20 cellular contexts compared by ENCODE assay signal in the genomic region with DNA sequence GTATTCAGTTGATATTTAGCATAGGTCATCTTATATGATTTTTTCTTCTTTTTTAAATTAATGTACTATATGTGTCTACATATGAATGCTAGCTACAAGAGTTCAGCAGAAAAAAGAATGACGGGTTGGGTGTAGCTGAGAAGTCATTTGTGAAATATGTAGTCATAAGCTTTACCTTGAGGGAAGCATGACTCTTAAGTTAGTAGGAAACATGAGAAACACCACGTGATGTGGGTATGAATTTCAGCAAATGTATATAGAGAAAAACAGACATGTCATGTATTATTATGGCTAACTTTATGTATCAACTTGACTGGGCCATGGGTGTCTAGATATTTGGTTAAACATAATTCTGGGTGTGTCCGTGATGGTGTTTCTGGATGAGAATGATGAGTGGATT.
DNase-seq lines count a peak whose midpoint lies in the region; ATAC-seq and TF ChIP-seq lines count a peak whose summit lies in the region.
"Had no signal": no experiment of that assay in that cellular context is flagged by ENCODE, and none has a peak within 500 bp of the region (broad histone marks: within the 10 kb centered on the region; RNA-seq: fewer than 3 reads in every experiment).

No MANE protein-coding gene starts in this region.

- no peak overlapping the region for H3K18ac ChIP-seq in IMR-90 (ENCODE audit: low read depth, low read length)

- dilution Hi-C loops in IMR-90 (cut with HindIII; ENCODE audit: low sequenced_read_pairs, unreplicated experiment) (no loop called here), mammary epithelial cell (cut with HindIII; ENCODE audit: low sequenced_read_pairs) (loop anchor here (5.0 kb wide), 1 partner anchor 80 kb away; no protein-coding TSS in a partner anchor)

- POLR2A ChIA-PET in IMR-90 (lab: Charles Lee; ENCODE audit: unreplicated experiment) = no interaction called here

- H4K8ac ChIP-seq in IMR-90 (ENCODE audit: low read depth in 2 of 2, low read length in 2 of 2) = no peak overlapping the region

- no peak for TF ChIP-seq RAD21 in IMR-90 (IDR thresholded peaks at IDR 0.05; ENCODE audit: low read length)

- H3K79me1 ChIP-seq in IMR-90 (ENCODE audit: low read depth in 1 of 2, low read length in 2 of 2) = no peaks in the 10 kb centered on the region

- WGBS in IMR-90 (ENCODE audit: extremely low coverage in 2 of 2, insufficient read length in 1 of 2), 2 experiments = 100% methylated on average over 2 of the region's 3 CpGs; no CpG with 5 or more reads in 1 of the 2 experiments
- 53% methylated on average over 3 of the region's 3 CpGs for WGBS in mammary epithelial cell (ENCODE audit: low coverage, missing lambda C conversion rate)

- H3K27me3 ChIP-seq in IMR-90 (ENCODE audit: control insufficient read depth, insufficient read depth, low read length) (no peaks in the 10 kb centered on the region), mammary epithelial cell (ENCODE audit: insufficient read depth, low read length) (no peaks in the 10 kb centered on the region), foreskin keratinocyte (no peaks in the 10 kb centered on the region)
- H3K27me3 ChIP-seq: MG63 had no signal

- no peak overlapping the region for H2BK5ac ChIP-seq in IMR-90 (ENCODE audit: low read depth, low read length, poor library complexity, severe bottlenecking)

- in situ Hi-C loops in IMR-90 (cut with MboI; ENCODE audit: low sequenced_read_pairs) (loop anchor here (10.0 kb wide), 1 partner anchor 122 kb away; the partner anchor contains the start of gene RAP2B), mammary epithelial cell (cut with MboI; ENCODE audit: low sequenced_read_pairs in 2 of 2) (loop anchor here (10.0 to 25.0 kb wide), 4 partner anchors 122 to 475 kb away; partner anchors contain the start of gene RAP2B (in 1 of the 2))

- H2BK120ac ChIP-seq in IMR-90 (ENCODE audit: low read depth, low read length) = peak overlapping the region; percentile 45; the same call in 1 of the 2 replicates

- no peak for TF ChIP-seq POLR2A in IMR-90 (IDR thresholded peaks at IDR 0.05; ENCODE audit: low read depth, low read length)

- no peak overlapping the region; the same call in 1 of the 2 replicates for H2AK5ac ChIP-seq in IMR-90 (ENCODE audit: low read depth, low read length)

- H3K4me3 ChIP-seq in IMR-90 (ENCODE audit: insufficient read depth, low read depth, low read length) = no peak overlapping the region
- H3K4me3 ChIP-seq in mammary epithelial cell (replicated peaks in 1 of 3; ENCODE audit: insufficient read depth in 1 of 3, low read depth in 2 of 3, low read length in 3 of 3) = no peak overlapping the region
- H3K4me3 ChIP-seq: MG63, PC-9 had no signal

- no peak overlapping the region for H3K23ac ChIP-seq in IMR-90 (ENCODE audit: low read depth, low read length)

- ATAC-seq in activated naive CD4-positive, alpha-beta T cell treated with anti-CD3 and anti-CD28 coated beads, Interleukin-2, amount 50 U/mL, for 72 hours = peak; percentile 37 to 72
- ATAC-seq in IMR-90 (ENCODE audit: low read depth) = no peak
- peak; percentile 70 for ATAC-seq in foreskin keratinocyte
- ATAC-seq in GM18909 (IDR thresholded peaks at IDR 0.05; ENCODE audit: poor library complexity, unreplicated experiment) = no peak
- ATAC-seq: Right ventricle myocardium inferior had no signal

- no peak overlapping the region for H3K56ac ChIP-seq in IMR-90 (ENCODE audit: extremely low read depth, insufficient read depth, low read length)

- H2BK15ac ChIP-seq in IMR-90 (ENCODE audit: low read depth, low read length) = peak overlapping the region; percentile 55; the same call in 1 of the 3 replicates

- no peak for DNase-seq in activated naive CD4-positive, alpha-beta T cell treated with anti-CD3 and anti-CD28 coated beads, Interleukin-2, amount 50 U/mL, for 72 hours (ENCODE audit: low spot score in 2 of 2)
- no peak for DNase-seq in activated naive CD4-positive, alpha-beta T cell (lab: John Stamatoyannopoulos, UW)
- DNase-seq in IMR-90 (no peak), mammary epithelial cell (peak; percentile 73), foreskin keratinocyte (peak; percentile 79 to 93), NCI-H748 (lab: John Stamatoyannopoulos, UW; ENCODE audit: unreplicated experiment) (no peak), NAMALWA (ENCODE audit: low spot score) (no peak)
- DNase-seq: DND-41, GF-D8, HFFc6, KG1, MG63, NCI-H1105 treated with DMSO at 0.1 percent for 48 hours, NCI-H187, NCI-H446, NCI-H748 treated with DMSO at 0.1 percent for 48 hours, PC-9 had no signal

- peak overlapping the region; percentile 23; the same call in 1 of the 2 replicates for H2BK20ac ChIP-seq in IMR-90 (ENCODE audit: low read depth, low read length)

- H3K27ac ChIP-seq in IMR-90 (ENCODE audit: insufficient read depth, low read length) (no peak overlapping the region), mammary epithelial cell (ENCODE audit: insufficient read depth, low read depth, low read length) (peak overlapping the region; percentile 97), foreskin keratinocyte (peak overlapping the region; percentile 96)
- H3K27ac ChIP-seq: PC-9 had no signal

- H3K4me2 ChIP-seq in IMR-90 (ENCODE audit: low read depth, low read length) (no peak overlapping the region), mammary epithelial cell (ENCODE audit: insufficient read depth, low read depth, low read length) (no peak overlapping the region)
- H3K4me2 ChIP-seq: PC-9 had no signal

- intact Hi-C loops in IMR-90 (cut with micrococcal nuclease) (no loop called here), mammary epithelial cell (cut with micrococcal nuclease) (no loop called here)

- no peak overlapping the region for H2AK9ac ChIP-seq in IMR-90 (replicated peaks; ENCODE audit: low read depth, low read length, poor library complexity)

- CTCF ChIA-PET in IMR-90 (lab: Yijun Ruan, JAX) (interaction anchor here (0.9 kb wide), 1 partner anchor 10 kb away, joined by 3 read pairs; no protein-coding TSS in a partner anchor), mammary epithelial cell (lab: Charles Lee; ENCODE audit: low non-redundant PET) (interaction anchor here (0.6 kb wide), 2 partner anchors 23 to 30 kb away, joined by 3 to 4 read pairs; no protein-coding TSS in a partner anchor)

- peaks cover 7% of the 10 kb centered on the region; the same call in 1 of the 2 replicates for H3K9me1 ChIP-seq in IMR-90 (ENCODE audit: insufficient read depth, low read length)

- H4K20me1 ChIP-seq in IMR-90 (ENCODE audit: insufficient read depth, low read length) (no peaks in the 10 kb centered on the region), mammary epithelial cell (ENCODE audit: insufficient read depth, low read length) (no peaks in the 10 kb centered on the region)

- H3K36me3 Mint-ChIP-seq in activated naive CD4-positive, alpha-beta T cell treated with anti-CD3 and anti-CD28 coated beads, Interleukin-2, amount 50 U/mL, for 72 hours = peaks cover 0 to 2% of the 10 kb centered on the region in 2 donors
- H3K36me3 Mint-ChIP-seq: CD4-positive, CD25-positive, alpha-beta regulatory T cell had no signal

- no peak for TF ChIP-seq CTCF in IMR-90 (conservative IDR thresholded peaks at IDR 0.05; ENCODE audit: low read depth, low read length)
- TF ChIP-seq CTCF in mammary epithelial cell (conservative IDR thresholded peaks at IDR 0.05 in 1 of 2, IDR thresholded peaks at IDR 0.05 in 1 of 2; ENCODE audit: extremely low read depth in 1 of 2, insufficient read depth in 1 of 2, low read depth in 1 of 2, low read length in 2 of 2) = no peak
- TF ChIP-seq CTCF in foreskin keratinocyte (conservative IDR thresholded peaks at IDR 0.05) = no peak

- H3K79me2 ChIP-seq in mammary epithelial cell (ENCODE audit: insufficient read depth, low read length) = no peaks in the 10 kb centered on the region

- no peak overlapping the region for H3K27ac Mint-ChIP-seq in activated naive CD4-positive, alpha-beta T cell treated with anti-CD3 and anti-CD28 coated beads, Interleukin-2, amount 50 U/mL, for 72 hours
- H3K27ac Mint-ChIP-seq: HFFc6 had no signal

- no peaks in the 10 kb centered on the region for H3K9me3 Mint-ChIP-seq in activated naive CD4-positive, alpha-beta T cell treated with anti-CD3 and anti-CD28 coated beads, Interleukin-2, amount 50 U/mL, for 72 hours
- H3K9me3 Mint-ChIP-seq: CD4-positive, CD25-positive, alpha-beta regulatory T cell; HFFc6 had no signal

- no peak overlapping the region for H4K5ac ChIP-seq in IMR-90 (ENCODE audit: low read depth, low read length)

- H2AFZ ChIP-seq in IMR-90 (replicated peaks; ENCODE audit: low read length, poor library complexity) (no peak overlapping the region), mammary epithelial cell (ENCODE audit: low read depth, low read length) (peak overlapping the region; percentile 48)
- H2AFZ ChIP-seq: PC-9 had no signal

- H4K91ac ChIP-seq in IMR-90 (ENCODE audit: insufficient read depth, low read depth, low read length) = no peak overlapping the region

- H3K9ac ChIP-seq in IMR-90 (ENCODE audit: low read depth, low read length) (no peak overlapping the region), mammary epithelial cell (ENCODE audit: insufficient read depth, low read length) (no peak overlapping the region)

- H3K9me3 ChIP-seq in IMR-90 (ENCODE audit: control insufficient read depth, insufficient read depth, low read length) (no peaks in the 10 kb centered on the region), mammary epithelial cell (replicated peaks; ENCODE audit: insufficient read depth, low read length) (no peaks in the 10 kb centered on the region)
- H3K9me3 ChIP-seq: MG63 had no signal

- 0 out of 2 replicates have a peak overlapping the region, but pooled peaks have one; percentile 21 for H3K4ac ChIP-seq in IMR-90 (ENCODE audit: low read depth, low read length)

- no peaks in the 10 kb centered on the region for H3K36me3 ChIP-seq in IMR-90 (ENCODE audit: control insufficient read depth, insufficient read depth, low read length)
- no peaks in the 10 kb centered on the region for H3K36me3 ChIP-seq in mammary epithelial cell (ENCODE audit: insufficient read depth, low read length)
- H3K36me3 ChIP-seq: MG63 had no signal

- H3K4me1 ChIP-seq in IMR-90 (ENCODE audit: control insufficient read depth, insufficient read depth, low read length) (peaks cover 4% of the 10 kb centered on the region), mammary epithelial cell (ENCODE audit: insufficient read depth, low read length) (peaks cover 48% of the 10 kb centered on the region), foreskin keratinocyte (peaks cover 40% of the 10 kb centered on the region)

- BruUV-seq in IMR-90 (replicated peaks; lab: Mats Ljungman, UMichigan) = no TSS peak
- no TSS peak for BruUV-seq in mammary epithelial cell (replicated peaks; lab: Mats Ljungman, UMichigan)

- no peak overlapping the region; the same call in 1 of the 2 replicates for H3K14ac ChIP-seq in IMR-90 (replicated peaks; ENCODE audit: low read depth, low read length)

TF ChIP-seq in IMR-90, 13 proteins besides CTCF, POLR2A, EP300 and RAD21 (continues in another document):
- TF ChIP-seq MAFK (IDR thresholded peaks at IDR 0.05; ENCODE audit: low read depth, low read length) (no peak), BHLHE40 (IDR thresholded peaks at IDR 0.05; ENCODE audit: low read depth, low read length) (no peak), RFX5 (IDR thresholded peaks at IDR 0.05; ENCODE audit: low read depth, low read length) (no peak), NFE2L2 (IDR thresholded peaks at IDR 0.05; ENCODE audit: low read depth, low read length) (no peak)

Comparison
In these comparisons a context has a peak if more than half of its experiments do, and no peak if none do; other contexts are left out.
1. ATAC-seq: peak in activated naive CD4-positive, alpha-beta T cell treated with anti-CD3 and anti-CD28 coated beads, Interleukin-2, amount 50 U/mL, for 72 hours (2 of 2) and foreskin keratinocyte (single experiment); none in IMR-90 (single experiment) and GM18909 (single experiment).
2. DNase-seq: peak in mammary epithelial cell (single experiment) and foreskin keratinocyte (2 of 2); none in activated naive CD4-positive, alpha-beta T cell treated with anti-CD3 and anti-CD28 coated beads, Interleukin-2, amount 50 U/mL, for 72 hours (0 of 2), activated naive CD4-positive, alpha-beta T cell (0 of 4), IMR-90 (single experiment), NCI-H748 (single experiment) and NAMALWA (single experiment).